In genomic region chr7:25392571-25393338, GRCh38 we compare ENCODE assay signal across 17 cellular contexts.
DNase-seq lines count a peak whose midpoint lies in the region; ATAC-seq, FAIRE-seq and TF ChIP-seq lines count a peak whose summit lies in the region.
"Had no signal": no experiment of that assay in that cellular context is flagged by ENCODE, and none has a peak within 500 bp of the region (broad histone marks: within the 10 kb centered on the region; RNA-seq: fewer than 3 reads in every experiment).

No MANE protein-coding gene starts in this region.

- no peak overlapping the region for H3K4me3 ChIP-seq in fibroblast of villous mesenchyme (ENCODE audit: low read depth, low read length)
- H3K4me3 ChIP-seq in pancreas = no peak overlapping the region
- H3K4me3 ChIP-seq: gastrocnemius medialis, right atrium auricular region, vagina had no signal

- H3K27me3 ChIP-seq in pancreas = no peaks in the 10 kb centered on the region
- H3K27me3 ChIP-seq: gastrocnemius medialis, right atrium auricular region, vagina had no signal

- DNase-seq in G401 (ENCODE audit: low spot score) (peak; percentile 44), WTC11 (ENCODE audit: low spot score) (peak; percentile 13), fibroblast of villous mesenchyme (ENCODE audit: low read depth) (no peak), pancreas (peak in 1 of 6 donors; percentile 29), MV-4-11 (lab: John Stamatoyannopoulos, UW) (no peak), putamen (ENCODE audit: low spot score) (no peak), occipital lobe (lab: John Stamatoyannopoulos, UW) (no peak)
- DNase-seq: activated CD8-positive, alpha-beta memory T cell treated with anti-CD3 and anti-CD28 coated beads for 24 hours; activated effector memory CD4-positive, alpha-beta T cell treated with Interleukin-2 at 50 U/mL for 16 hours; anterior cingulate cortex; effector CD4-positive, alpha-beta T cell; gastrocnemius medialis; stimulated activated CD4-positive, alpha-beta T cell treated with anti-CD3 and anti-CD28 coated beads, Interleukin-4, amount 100 ng/mL, for 24 hours had no signal

- no peaks in the 10 kb centered on the region for H3K9me3 ChIP-seq in pancreas
- H3K9me3 ChIP-seq: gastrocnemius medialis, right atrium auricular region, vagina had no signal

- POLR2A ChIA-PET in WTC11 (lab: Charles Lee) = no interaction called here

- WGBS in pancreas, 2 donors = 43 to 52% methylated on average over 10 of the region's 10 CpGs

- H3K27ac Mint-ChIP-seq in WTC11 = no peak overlapping the region

- in situ Hi-C loops in G401 (cut with HindIII; ENCODE audit: low sequenced_read_pairs) = loop anchor here (25.0 kb wide), 1 partner anchor 170 kb away; no protein-coding TSS in a partner anchor

- H3K4me1 ChIP-seq in pancreas = peaks cover 2 to 17% (median 10%) of the 10 kb centered on the region in 3 donors
- H3K4me1 ChIP-seq: gastrocnemius medialis, right atrium auricular region, vagina had no signal

- CTCF ChIA-PET in WTC11 (lab: Charles Lee) = interaction anchor here (0.9 to 12.1 kb wide), 7 partner anchors 14 to 459 kb away, joined by 3 to 143 read pairs (median 15); a partner anchor contains a TSS

- H3K27me3 Mint-ChIP-seq in WTC11 (ENCODE audit: low read depth) = no peaks in the 10 kb centered on the region

- no peak overlapping the region for H3K4me3 Mint-ChIP-seq in WTC11

- no peak overlapping the region for H3K27ac ChIP-seq in pancreas
- H3K27ac ChIP-seq: gastrocnemius medialis, right atrium auricular region, vagina had no signal

- no peaks in the 10 kb centered on the region for H3K36me3 ChIP-seq in pancreas
- H3K36me3 ChIP-seq: gastrocnemius medialis, right atrium auricular region, vagina had no signal

- no peaks in the 10 kb centered on the region for H3K36me3 Mint-ChIP-seq in WTC11

- H3K4me1 Mint-ChIP-seq in WTC11 = no peaks in the 10 kb centered on the region

- FAIRE-seq in pancreas (lab: Jason Lieb, UNC) = no peak
- FAIRE-seq: islet of Langerhans had no signal

- no peaks in the 10 kb centered on the region for H3K9me3 Mint-ChIP-seq in WTC11

- intact Hi-C loops in pancreas (cut with DNase I) = loop anchor here in 2 of 3 donors (5.0 kb wide), 4 partner anchors 130 to 460 kb away; no protein-coding TSS in a partner anchor

- TF ChIP-seq CTCF in WTC11 (IDR thresholded peaks at IDR 0.05) (no peak), fibroblast of villous mesenchyme (IDR thresholded peaks at IDR 0.05; ENCODE audit: insufficient read depth, low read depth, low read length) (peak; percentile 3), pancreas (IDR thresholded peaks at IDR 0.05) (no peak)

- peak; percentile 71 for ATAC-seq in WTC11
- ATAC-seq in pancreas = peak; percentile 27 to 73 (median 46)
- ATAC-seq in HG02642 (IDR thresholded peaks at IDR 0.05; ENCODE audit: poor library complexity, unreplicated experiment) = no peak
- ATAC-seq: gastrocnemius medialis had no signal

TF ChIP-seq in WTC11, 78 proteins besides CTCF, POLR2A, EP300 and RAD21 (continues in another document):
- TF ChIP-seq JUN (CRISPR knock-in tag; IDR thresholded peaks at IDR 0.05) (no peak), ZNF532 (CRISPR knock-in tag; IDR thresholded peaks at IDR 0.05; ENCODE audit: borderline replicate concordance) (no peak), AFF4 (CRISPR knock-in tag; IDR thresholded peaks at IDR 0.05; ENCODE audit: borderline replicate concordance) (no peak), CBFB (CRISPR knock-in tag; IDR thresholded peaks at IDR 0.05; ENCODE audit: low read depth) (no peak), ZNF121 (CRISPR knock-in tag; IDR thresholded peaks at IDR 0.05) (no peak), GABPB1 (CRISPR knock-in tag; IDR thresholded peaks at IDR 0.05) (no peak), ZNF671 (CRISPR knock-in tag; IDR thresholded peaks at IDR 0.05) (no peak), ZNF263 (CRISPR knock-in tag; IDR thresholded peaks at IDR 0.05; ENCODE audit: low read depth) (no peak), CDX4 (CRISPR knock-in tag; IDR thresholded peaks at IDR 0.05; ENCODE audit: borderline replicate concordance) (no peak), FOXP1 (CRISPR knock-in tag; IDR thresholded peaks at IDR 0.05; ENCODE audit: borderline replicate concordance) (no peak), ZNF138 (CRISPR knock-in tag; conservative IDR thresholded peaks at IDR 0.05) (no peak), SP1 (CRISPR knock-in tag; conservative IDR thresholded peaks at IDR 0.05) (no peak), RELA (CRISPR knock-in tag; IDR thresholded peaks at IDR 0.05; ENCODE audit: borderline replicate concordance) (no peak), CREM (CRISPR knock-in tag; IDR thresholded peaks at IDR 0.05) (no peak), PRRX2 (CRISPR knock-in tag; IDR thresholded peaks at IDR 0.05) (no peak), KAT7 (CRISPR knock-in tag; IDR thresholded peaks at IDR 0.05; ENCODE audit: borderline replicate concordance) (no peak)
- TF ChIP-seq, protein P1, sequence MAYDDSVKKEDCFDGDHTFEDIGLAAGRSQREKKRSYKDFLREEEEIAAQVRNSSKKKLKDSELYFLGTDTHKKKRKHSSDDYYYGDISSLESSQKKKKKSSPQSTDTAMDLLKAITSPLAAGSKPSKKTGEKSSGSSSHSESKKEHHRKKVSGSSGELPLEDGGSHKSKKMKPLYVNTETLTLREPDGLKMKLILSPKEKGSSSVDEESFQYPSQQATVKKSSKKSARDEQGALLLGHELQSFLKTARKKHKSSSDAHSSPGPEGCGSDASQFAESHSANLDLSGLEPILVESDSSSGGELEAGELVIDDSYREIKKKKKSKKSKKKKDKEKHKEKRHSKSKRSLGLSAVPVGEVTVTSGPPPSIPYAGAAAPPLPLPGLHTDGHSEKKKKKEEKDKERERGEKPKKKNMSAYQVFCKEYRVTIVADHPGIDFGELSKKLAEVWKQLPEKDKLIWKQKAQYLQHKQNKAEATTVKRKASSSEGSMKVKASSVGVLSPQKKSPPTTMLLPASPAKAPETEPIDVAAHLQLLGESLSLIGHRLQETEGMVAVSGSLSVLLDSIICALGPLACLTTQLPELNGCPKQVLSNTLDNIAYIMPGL (CRISPR knock-in tag; IDR thresholded peaks at IDR 0.05) = no peak

Comparison
In these comparisons a context has a peak if more than half of its experiments do, and no peak if none do; other contexts are left out.
1. DNase-seq: peak in G401 (single experiment) and WTC11 (single experiment); none in fibroblast of villous mesenchyme (single experiment), MV-4-11 (single experiment), putamen (single experiment) and occipital lobe (single experiment).